Comparison of ENCODE assay signal across 35 cellular contexts in genomic region chr14:55419663-55420062, GRCh38. TPM values are rescaled to one million over a fixed set of nuclear protein-coding genes. Genes with fewer than 3 reads are reported as not detected.
"Had no signal": no experiment of that assay in that cellular context is flagged by ENCODE, and none has a peak within 500 bp of the region (broad histone marks: within the 10 kb centered on the region; RNA-seq: fewer than 3 reads in every experiment).

No MANE protein-coding gene starts in this region.

- H3K79me2 ChIP-seq: parathyroid adenoma had no signal

- ATAC-seq: naive thymus-derived CD8-positive, alpha-beta T cell; natural killer cell treated with Interleukin-12 subunit alpha and Interleukin-12 subunit beta and Interleukin-15 and Interleukin-18, amount 100 ng/mL, for 72 hours; psoas muscle; right cardiac atrium; sciatic nerve; stimulated activated memory B cell treated with anti-CD40 and anti-IgM and Interleukin-4, amounts not matched to agents 10 μg/mL and 1 μg/mL and 100 μg/mL, for 72 hours; stimulated activated naive CD8-positive, alpha-beta T cell treated with anti-CD3 and anti-CD28 coated beads, Interleukin-15, amount 100 ng/mL, for 72 hours; stimulated activated naive CD8-positive, alpha-beta T cell treated with anti-CD3 and anti-CD28 coated beads, Interleukin-15, Interleukin-2, amounts not matched to agents 100 U/mL and 50 U/mL, for 24 hours; upper lobe of right lung had no signal

- H3K4me1 ChIP-seq: parathyroid adenoma, suprapubic skin, testis, tibial artery, upper lobe of right lung, vagina had no signal

- H3K36me3 ChIP-seq: ovary, spleen, suprapubic skin, tibial artery, transverse colon, upper lobe of right lung, vagina had no signal

- H2AFZ ChIP-seq: parathyroid adenoma had no signal

- DNase-seq: naive thymus-derived CD8-positive, alpha-beta T cell; nephron progenitor cell; occipital lobe; ovary; posterior cingulate gyrus; psoas muscle; right cardiac atrium; stimulated activated CD4-positive, alpha-beta T cell treated with anti-CD3 and anti-CD28 coated beads, Interleukin-12 subunit alpha, Interleukin-12 subunit beta, amount 100 ng/mL, for 4 hours; stimulated activated CD4-positive, alpha-beta T cell treated with anti-CD3 and anti-CD28 coated beads, Interleukin-1b, Interleukin-23, amount 100 ng/mL, for 48 hours; stimulated activated CD4-positive, alpha-beta T cell treated with anti-CD3 and anti-CD28 coated beads, Interleukin-4, amount 100 ng/mL, for 1 hour; stimulated activated CD4-positive, alpha-beta T cell treated with anti-CD3 and anti-CD28 coated beads, Interleukin-4, amount 100 ng/mL, for 4 hours; stimulated activated CD8-positive, alpha-beta memory T cell treated with anti-CD3 and anti-CD28 coated beads, Interleukin-4, amount 100 ng/mL, for 48 hours; stimulated activated naive CD4-positive, alpha-beta T cell; stimulated activated naive CD8-positive, alpha-beta T cell treated with anti-CD3 and anti-CD28 coated beads, Interleukin-15, amount 100 ng/mL, for 72 hours; stimulated activated naive CD8-positive, alpha-beta T cell treated with anti-CD3 and anti-CD28 coated beads, Interleukin-15, Interleukin-2, amounts not matched to agents 100 U/mL and 50 U/mL, for 24 hours; substantia nigra; testis; tibial artery; transverse colon; upper lobe of right lung had no signal

- H3K9ac ChIP-seq: parathyroid adenoma had no signal

- H3K27ac ChIP-seq: ovary, parathyroid adenoma, psoas muscle, skin epidermis, spleen, suprapubic skin, testis, tibial artery, transverse colon, upper lobe of right lung, vagina had no signal

- H3K4me3 ChIP-seq: ovary, psoas muscle, skin epidermis, smooth muscle cell, spleen, suprapubic skin, testis, tibial artery, transverse colon, upper lobe of right lung, vagina had no signal

- H3K9me3 ChIP-seq: ovary, psoas muscle, spleen, suprapubic skin, testis, tibial artery, transverse colon, upper lobe of right lung, vagina had no signal

- H3K4me2 ChIP-seq: smooth muscle cell had no signal

- H3K27me3 ChIP-seq: ovary, spleen, suprapubic skin, testis, tibial artery, transverse colon, vagina had no signal

RNA-seq across cellular contexts. Expression of gene TBPL2, which starts 20.8 kb away (rescaled TPM):
- total RNA-seq: naive thymus-derived CD8-positive, alpha-beta T cell; natural killer cell treated with Interleukin-12 subunit alpha and Interleukin-12 subunit beta and Interleukin-15 and Interleukin-18, amount 100 ng/mL, for 72 hours; neural crest cell; occipital lobe; osteoblast; ovary; progenitor cell of endocrine pancreas; psoas muscle; renal cortical epithelial cell; right cardiac atrium; sciatic nerve; smooth muscle cell; spleen; suprapubic skin; transverse colon; upper lobe of right lung; urinary bladder; vagina had no signal
- polyA plus RNA-seq: naive thymus-derived CD8-positive, alpha-beta T cell; psoas muscle; right cardiac atrium; smooth muscle cell; spleen; thymus; urinary bladder had no signal
